ENCODE assay signal across 28 cellular contexts in genomic region chr1:65541161-65541560, GRCh38.
"Had no signal": no experiment of that assay in that cellular context is flagged by ENCODE, and none has a peak within 500 bp of the region (broad histone marks: within the 10 kb centered on the region; RNA-seq: fewer than 3 reads in every experiment).

No MANE protein-coding gene starts in this region.

- H3K27me3 ChIP-seq: brain microvascular endothelial cell, esophagus squamous epithelium, neutrophil, ovary, right atrium auricular region, tibial nerve had no signal

- H3K27me3 Mint-ChIP-seq: activated CD4-positive, alpha-beta memory T cell treated with anti-CD3 and anti-CD28 coated beads for 36 hours; activated naive CD4-positive, alpha-beta T cell treated with anti-CD3 and anti-CD28 coated beads, Interleukin-2, amount 10 ng/mL, durations not matched to agents 7 days and 5 days; naive B cell had no signal

- H3K4me1 ChIP-seq: esophagus squamous epithelium, prostate gland, right atrium auricular region had no signal

- H3K4me1 Mint-ChIP-seq: activated CD4-positive, alpha-beta T cell treated with anti-CD3 and anti-CD28 coated beads, Interleukin-2, amount 10 ng/mL, durations not matched to agents 24 days and 14 days; activated naive CD4-positive, alpha-beta T cell treated with anti-CD3 and anti-CD28 coated beads, Interleukin-2, amount 10 ng/mL, durations not matched to agents 7 days and 5 days; activated naive CD8-positive, alpha-beta T cell treated with anti-CD3 and anti-CD28 coated beads, Interleukin-2, amount 10 ng/mL, durations not matched to agents 7 days and 5 days; naive B cell had no signal

- H3K4me3 Mint-ChIP-seq: activated CD4-positive, alpha-beta memory T cell treated with anti-CD3 and anti-CD28 coated beads for 36 hours; activated CD4-positive, alpha-beta T cell treated with anti-CD3 and anti-CD28 coated beads, Interleukin-2, amount 10 ng/mL, durations not matched to agents 24 days and 14 days; activated naive CD4-positive, alpha-beta T cell treated with anti-CD3 and anti-CD28 coated beads, Interleukin-2, amount 10 ng/mL, durations not matched to agents 7 days and 5 days; activated naive CD8-positive, alpha-beta T cell treated with anti-CD3 and anti-CD28 coated beads, Interleukin-2, amount 10 ng/mL, durations not matched to agents 7 days and 5 days; naive B cell; nephron progenitor cell; T-helper 1 cell treated with Interleukin-12 subunit alpha and Interleukin-12 subunit beta and Interleukin-4 antibody, amounts not matched to agents 30 μg/mL and 1 μg/mL, for 36 hours had no signal

- DNase-seq: activated CD4-positive, alpha-beta memory T cell treated with anti-CD3 and anti-CD28 coated beads for 36 hours; activated CD4-positive, alpha-beta T cell treated with anti-CD3 and anti-CD28 coated beads, Interleukin-2, amount 10 ng/mL, durations not matched to agents 24 days and 14 days; activated CD4-positive, CD25-positive, alpha-beta regulatory T cell treated with anti-CD3 and anti-CD28 coated beads, Interleukin-2, amount 50 U/mL, for 72 hours; activated CD8-positive, alpha-beta memory T cell treated with anti-CD3 and anti-CD28 coated beads, Interleukin-2, amount 50 U/mL, for 4 hours; activated gamma-delta T cell; activated naive CD4-positive, alpha-beta T cell treated with anti-CD3 and anti-CD28 coated beads, Interleukin-2, amount 10 ng/mL, durations not matched to agents 7 days and 5 days; activated naive CD8-positive, alpha-beta T cell treated with anti-CD3 and anti-CD28 coated beads, Interleukin-2, amount 10 ng/mL, durations not matched to agents 7 days and 5 days; activated T-cell treated with anti-CD3 and anti-CD28 coated beads, Interleukin-2, amount 50 U/mL, for 1 hour; amniotic stem cell; brain microvascular endothelial cell; caudate nucleus; esophagus squamous epithelium; left ventricle myocardium superior; naive B cell; nephron progenitor cell; ovary; stimulated activated CD4-positive, alpha-beta T cell treated with anti-CD3 and anti-CD28 coated beads, Interleukin-2, amount 100 ng/mL, for 48 hours; stimulated activated naive CD4-positive, alpha-beta T cell treated with Interleukin-2 at 50 U/mL for 16 hours; T-helper 9 cell; WERI-Rb-1 had no signal

- H3K36me3 ChIP-seq: brain microvascular endothelial cell, esophagus squamous epithelium, neutrophil, ovary, prostate gland, right atrium auricular region, tibial nerve, WERI-Rb-1 had no signal

- H3K4me3 ChIP-seq: esophagus squamous epithelium, ovary, prostate gland, right atrium auricular region, tibial nerve had no signal

- H3K27ac Mint-ChIP-seq: activated CD4-positive, alpha-beta memory T cell treated with anti-CD3 and anti-CD28 coated beads for 36 hours; activated CD4-positive, alpha-beta T cell treated with anti-CD3 and anti-CD28 coated beads, Interleukin-2, amount 10 ng/mL, durations not matched to agents 24 days and 14 days; activated naive CD4-positive, alpha-beta T cell treated with anti-CD3 and anti-CD28 coated beads, Interleukin-2, amount 10 ng/mL, durations not matched to agents 7 days and 5 days; activated naive CD8-positive, alpha-beta T cell treated with anti-CD3 and anti-CD28 coated beads, Interleukin-2, amount 10 ng/mL, durations not matched to agents 7 days and 5 days; naive B cell; nephron progenitor cell; T-helper 1 cell treated with Interleukin-12 subunit alpha and Interleukin-12 subunit beta and Interleukin-4 antibody, amounts not matched to agents 30 μg/mL and 1 μg/mL, for 36 hours had no signal

- FAIRE-seq: astrocyte, frontal cortex, TTC549 had no signal

- H3K27ac ChIP-seq: brain microvascular endothelial cell, esophagus squamous epithelium, neutrophil, ovary, prostate gland, right atrium auricular region, tibial nerve, WERI-Rb-1 had no signal

- H3K36me3 Mint-ChIP-seq: activated CD4-positive, alpha-beta memory T cell treated with anti-CD3 and anti-CD28 coated beads for 36 hours; activated naive CD4-positive, alpha-beta T cell treated with anti-CD3 and anti-CD28 coated beads, Interleukin-2, amount 10 ng/mL, durations not matched to agents 7 days and 5 days; activated naive CD8-positive, alpha-beta T cell treated with anti-CD3 and anti-CD28 coated beads, Interleukin-2, amount 10 ng/mL, durations not matched to agents 7 days and 5 days; naive B cell had no signal

- H3K9me3 ChIP-seq: esophagus squamous epithelium, neutrophil, ovary, prostate gland, right atrium auricular region had no signal

- H3K9me3 Mint-ChIP-seq: activated CD4-positive, alpha-beta memory T cell treated with anti-CD3 and anti-CD28 coated beads for 36 hours; T-helper 1 cell treated with Interleukin-12 subunit alpha and Interleukin-12 subunit beta and Interleukin-4 antibody, amounts not matched to agents 30 μg/mL and 1 μg/mL, for 36 hours had no signal

- ATAC-seq: left ventricle myocardium superior had no signal
